In genomic region chr2:85181093-85181685, GRCh38 we compare ENCODE assay signal across 11 cellular contexts. TPM values are rescaled to one million over a fixed set of nuclear protein-coding genes. Genes with fewer than 3 reads are reported as not detected.
DNase-seq lines count a peak whose midpoint lies in the region; ATAC-seq and TF ChIP-seq lines count a peak whose summit lies in the region.
"Had no signal": no experiment of that assay in that cellular context is flagged by ENCODE, and none has a peak within 500 bp of the region (broad histone marks: within the 10 kb centered on the region; RNA-seq: fewer than 3 reads in every experiment).

No MANE protein-coding gene starts in this region.

- no peaks in the 10 kb centered on the region for H3K79me2 ChIP-seq in OCI-LY3 (ENCODE audit: low read length)

- H2AFZ ChIP-seq in OCI-LY3 (ENCODE audit: low read depth, low read length) = no peak overlapping the region

- no peak overlapping the region for H3K4me3 ChIP-seq in OCI-LY3 (ENCODE audit: low read length)
- H3K4me3 ChIP-seq in thyroid gland (replicated peaks in 1 of 3) = no peak overlapping the region
- H3K4me3 ChIP-seq: BLaER1 treated with 17β-estradiol and CSF1 and Interleukin-3, amounts not matched to agents 10 nM and 100 nM had no signal

- H3K9ac ChIP-seq in OCI-LY3 (ENCODE audit: low read length) = no peak overlapping the region
- H3K9ac ChIP-seq: BLaER1 treated with 17β-estradiol and CSF1 and Interleukin-3, amounts not matched to agents 10 nM and 100 nM had no signal

- WGBS in thyroid gland, 2 donors = 70% methylated on average over 5 of the region's 5 CpGs

- H3K36me3 ChIP-seq in OCI-LY3 (replicated peaks; ENCODE audit: low read depth, low read length) (no peaks in the 10 kb centered on the region), thyroid gland (no peaks in the 10 kb centered on the region)
- H3K36me3 ChIP-seq: BLaER1 treated with 17β-estradiol and CSF1 and Interleukin-3, amounts not matched to agents 10 nM and 100 nM had no signal

- intact Hi-C loops in thyroid gland (cut with DNase I) = no loop called here

- H3K27ac ChIP-seq in OCI-LY3 (ENCODE audit: low read length) (no peak overlapping the region), thyroid gland (peak overlapping the region in 2 of 3 donors; percentile 37 to 42)
- H3K27ac ChIP-seq: BLaER1 treated with 17β-estradiol and CSF1 and Interleukin-3, amounts not matched to agents 10 nM and 100 nM had no signal

- no peak for ATAC-seq in HG02840 (IDR thresholded peaks at IDR 0.05; ENCODE audit: low FRiP score, unreplicated experiment)
- ATAC-seq: activated CD4-positive, alpha-beta T cell treated with anti-CD3 and anti-CD28 coated beads for 36 hours had no signal

- peak; percentile 22 for DNase-seq in activated effector memory CD4-positive, alpha-beta T cell treated with anti-CD3 and anti-CD28 coated beads, Interleukin-2, amount 50 U/mL, for 16 hours
- DNase-seq in activated effector memory CD4-positive, alpha-beta T cell treated with Interleukin-2 at 50 U/mL for 16 hours = no peak
- DNase-seq in hepatic stellate cell (ENCODE audit: low spot score) (peak; percentile 56), thyroid gland (no peak), retina (no peak)
- DNase-seq in effector CD8-positive, alpha-beta T cell (lab: John Stamatoyannopoulos, UW) = no peak
- DNase-seq: activated CD4-positive, alpha-beta T cell treated with anti-CD3 and anti-CD28 coated beads for 36 hours; activated naive CD4-positive, alpha-beta T cell treated with anti-CD3 and anti-CD28 coated beads, Interleukin-2, amount 10 ng/mL, durations not matched to agents 7 days and 5 days had no signal

- TF ChIP-seq CTCF in OCI-LY3 (IDR thresholded peaks at IDR 0.05; ENCODE audit: low read depth, low read length) = peak; percentile 18; the same call in 1 of the 2 replicates
- TF ChIP-seq CTCF in thyroid gland (IDR thresholded peaks at IDR 0.05) = peak in 2 of 6 experiments; percentile 10 to 15

- H3K4me1 ChIP-seq in OCI-LY3 (ENCODE audit: low read length) (no peaks in the 10 kb centered on the region), thyroid gland (peaks cover 46 to 59% of the 10 kb centered on the region in 2 donors)

- no peaks in the 10 kb centered on the region for H4K20me1 ChIP-seq in OCI-LY3 (ENCODE audit: insufficient read depth, low read length)
- H4K20me1 ChIP-seq: BLaER1 treated with 17β-estradiol and CSF1 and Interleukin-3, amounts not matched to agents 10 nM and 100 nM had no signal

- no peak overlapping the region for H3K4me2 ChIP-seq in OCI-LY3 (ENCODE audit: low read length)

- H3K27me3 ChIP-seq in OCI-LY3 (ENCODE audit: low read depth, low read length) (no peaks in the 10 kb centered on the region), thyroid gland (no peaks in the 10 kb centered on the region)
- H3K27me3 ChIP-seq: BLaER1 treated with 17β-estradiol and CSF1 and Interleukin-3, amounts not matched to agents 10 nM and 100 nM had no signal

- H3K9me3 ChIP-seq in OCI-LY3 (ENCODE audit: insufficient read depth, low read length) (no peaks in the 10 kb centered on the region), thyroid gland (no peaks in the 10 kb centered on the region)

- no peak for TF ChIP-seq POLR2A in thyroid gland (IDR thresholded peaks at IDR 0.05)

RNA-seq across cellular contexts. Expression of gene TCF7L1, which starts 48.0 kb away (rescaled TPM):
- total RNA-seq in thyroid gland = 10 to 100 TPM in 2 of 4 donors, 1 to 10 TPM in 2; 3.1 to 12.1 (median 8.7) TPM

Comparison
In these comparisons a context has a peak if more than half of its experiments do, and no peak if none do; other contexts are left out.
1. DNase-seq: peak in activated effector memory CD4-positive, alpha-beta T cell treated with anti-CD3 and anti-CD28 coated beads, Interleukin-2, amount 50 U/mL, for 16 hours (single experiment) and hepatic stellate cell (single experiment); none in activated effector memory CD4-positive, alpha-beta T cell treated with Interleukin-2 at 50 U/mL for 16 hours (single experiment), thyroid gland (0 of 2), retina (single experiment) and effector CD8-positive, alpha-beta T cell (single experiment).